Comparison of ENCODE assay signal across 9 cellular contexts in the genomic region with DNA sequence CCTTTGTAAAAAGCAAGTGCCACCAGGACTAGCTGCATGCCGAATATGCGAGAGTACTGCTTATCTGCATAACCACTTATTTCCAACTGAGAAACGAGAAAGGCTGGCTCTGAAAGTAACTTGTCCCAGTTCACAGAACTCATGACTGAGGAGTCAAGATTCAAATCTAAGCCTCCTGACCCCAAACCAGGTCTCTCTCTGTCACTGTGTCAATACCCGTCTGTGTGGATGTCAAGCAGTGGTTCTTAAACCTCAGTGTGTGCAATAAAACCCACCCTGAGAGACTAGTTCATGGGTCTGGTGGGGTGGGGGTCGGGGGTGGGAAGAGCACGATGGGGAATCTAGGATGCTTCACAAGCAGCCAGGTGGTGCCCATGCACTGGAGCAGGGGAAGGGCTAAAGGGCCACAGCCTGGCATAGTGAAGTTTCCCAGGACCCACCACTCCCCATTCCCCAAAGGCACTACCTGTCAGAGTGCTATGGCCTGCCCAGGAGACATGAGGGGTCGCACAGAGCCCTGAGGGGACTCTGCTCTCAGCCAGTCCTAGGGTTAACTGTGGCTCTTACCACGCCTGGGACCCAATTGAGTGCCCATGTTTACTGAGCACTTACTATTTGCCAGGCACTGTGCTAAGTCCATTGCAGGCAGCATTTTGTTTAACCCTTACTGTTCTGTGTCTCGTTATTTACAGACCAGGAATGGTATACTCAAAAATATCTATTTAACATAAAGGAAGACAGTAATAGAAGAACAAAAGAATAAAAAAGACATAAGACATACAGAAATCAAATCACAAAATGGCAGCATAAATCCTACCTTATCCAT. TPM values are rescaled to one million over a fixed set of nuclear protein-coding genes. Genes with fewer than 3 reads are reported as not detected.
A peak's percentile ranks its signal among the peaks of the same experiment; 100 is the strongest.
DNase-seq lines count a peak whose midpoint lies in the region; ATAC-seq, FAIRE-seq and TF ChIP-seq lines count a peak whose summit lies in the region.
"Had no signal": no experiment of that assay in that cellular context is flagged by ENCODE, and none has a peak within 500 bp of the region (broad histone marks: within the 10 kb centered on the region; RNA-seq: fewer than 3 reads in every experiment).

No MANE protein-coding gene starts in this region.

- TF ChIP-seq EP300 in K562 (IDR thresholded peaks at IDR 0.05; ENCODE audit: low read length) = no peak

- H2AFZ ChIP-seq in K562 (ENCODE audit: low read depth, low read length) = no peak overlapping the region

- peaks cover 88 to 100% (median 100%) of the 10 kb centered on the region in 11 experiments for H4K20me1 ChIP-seq in BLaER1 treated with 17β-estradiol and CSF1 and Interleukin-3, amounts not matched to agents 10 nM and 100 nM
- H4K20me1 ChIP-seq in K562 (replicated peaks; ENCODE audit: control insufficient read depth, insufficient read depth, low read length) = peaks cover 11% of the 10 kb centered on the region

- WGBS in K562 (ENCODE audit: insufficient coverage, low coverage, missing lambda C conversion rate) = 29% methylated on average over 7 of the region's 9 CpGs

- CTCF ChIA-PET in K562 (lab: Yijun Ruan, JAX; ENCODE audit: low intra/inter-chr PET ratio) = no interaction called here

- peaks cover 0 to 13% (median 5%) of the 10 kb centered on the region in 11 experiments; a peak in 8 of 22 replicates for H3K36me3 ChIP-seq in BLaER1 treated with 17β-estradiol and CSF1 and Interleukin-3, amounts not matched to agents 10 nM and 100 nM
- H3K36me3 ChIP-seq in K562 (ENCODE audit: control insufficient read depth, insufficient read depth, low read length) = peaks cover 47% of the 10 kb centered on the region; the same call in 2 of the 3 replicates
- no peaks in the 10 kb centered on the region for H3K36me3 ChIP-seq in kidney (ENCODE audit: control insufficient read depth in 1 of 2, insufficient read depth in 2 of 2, low read length in 2 of 2)

- DNase-seq in HTR-8/SVneo (ENCODE audit: insufficient read length, low spot score) (no peak), K562 (ENCODE audit: extremely low read depth in 1 of 4, low spot score in 3 of 4) (no peak), SHP77 (lab: John Stamatoyannopoulos, UW) (no peak), kidney (no peak), GOT3 (lab: John Stamatoyannopoulos, UW) (no peak)
- peak; percentile 48 for DNase-seq in natural killer cell treated with Interleukin-12 subunit alpha and Interleukin-12 subunit beta and Interleukin-15 and Interleukin-18, amount 100 ng/mL, for 72 hours (ENCODE audit: low spot score)

- no peaks in the 10 kb centered on the region for H3K9me3 ChIP-seq in BLaER1 treated with 17β-estradiol and CSF1 and Interleukin-3, amounts not matched to agents 10 nM and 100 nM (replicated peaks in 1 of 11)
- no peaks in the 10 kb centered on the region for H3K9me3 ChIP-seq in K562 (replicated peaks; ENCODE audit: control insufficient read depth, insufficient read depth, low read depth, low read length)
- H3K9me3 ChIP-seq in kidney (ENCODE audit: control insufficient read depth in 1 of 2, low read length in 2 of 2) = no peaks in the 10 kb centered on the region

- no peak for TF ChIP-seq RAD21 in K562 (CRISPR knock-in tag; conservative IDR thresholded peaks at IDR 0.05 in 1 of 2, IDR thresholded peaks at IDR 0.05 in 1 of 2)

- peak overlapping the region in 10 of 11 experiments; percentile 70 to 99 (median 92); a peak in 19 of 22 replicates for H3K27ac ChIP-seq in BLaER1 treated with 17β-estradiol and CSF1 and Interleukin-3, amounts not matched to agents 10 nM and 100 nM
- H3K27ac ChIP-seq in K562 (ENCODE audit: extremely low read depth, low read depth, low read length) (peak overlapping the region; percentile 28; the same call in 2 of the 3 replicates), kidney (ENCODE audit: low read depth in 2 of 2, low read length in 2 of 2) (no peak overlapping the region)

- peak; percentile 2; the same call in 1 of the 3 replicates for ATAC-seq in K562
- no peak for ATAC-seq in natural killer cell treated with Interleukin-12 subunit alpha and Interleukin-12 subunit beta and Interleukin-15 and Interleukin-18, amount 100 ng/mL, for 72 hours
- ATAC-seq in HG03139 (IDR thresholded peaks at IDR 0.05; ENCODE audit: unreplicated experiment) = no peak
- ATAC-seq: HCT116 had no signal

- H3K27me3 ChIP-seq in BLaER1 treated with 17β-estradiol and CSF1 and Interleukin-3, amounts not matched to agents 10 nM and 100 nM = no peaks in the 10 kb centered on the region
- H3K27me3 ChIP-seq in K562 (ENCODE audit: control insufficient read depth in 2 of 2, insufficient read depth in 2 of 2, low read length in 2 of 2) = no peaks in the 10 kb centered on the region

- H3K9me3 Mint-ChIP-seq in natural killer cell treated with Interleukin-12 subunit alpha and Interleukin-12 subunit beta and Interleukin-15 and Interleukin-18, amount 100 ng/mL, for 72 hours = no peaks in the 10 kb centered on the region

- intact Hi-C loops in K562 (cut with micrococcal nuclease) (no loop called here), kidney (cut with DNase I) (no loop called here)

- no peak for TF ChIP-seq POLR2A in K562 (conservative IDR thresholded peaks at IDR 0.05)

- peak overlapping the region; percentile 26 to 90 (median 75); a peak in 20 of 22 replicates for H3K9ac ChIP-seq in BLaER1 treated with 17β-estradiol and CSF1 and Interleukin-3, amounts not matched to agents 10 nM and 100 nM
- peak overlapping the region in 1 of 2 experiments; percentile 85; a peak in 2 of 4 replicates for H3K9ac ChIP-seq in K562 (ENCODE audit: insufficient read depth in 1 of 2, low read depth in 2 of 2, low read length in 2 of 2)
- H3K9ac ChIP-seq in kidney (ENCODE audit: low read length in 2 of 2) = no peak overlapping the region

- POLR2A ChIA-PET in K562 (lab: Yijun Ruan, JAX) = interaction anchor here (0.6 to 1.5 kb wide), 2 partner anchors 15 to 38 kb away, joined by 3 to 7 read pairs; no protein-coding TSS in a partner anchor

- no peaks in the 10 kb centered on the region for H3K27me3 Mint-ChIP-seq in natural killer cell treated with Interleukin-12 subunit alpha and Interleukin-12 subunit beta and Interleukin-15 and Interleukin-18, amount 100 ng/mL, for 72 hours

- H3K4me1 Mint-ChIP-seq in natural killer cell treated with Interleukin-12 subunit alpha and Interleukin-12 subunit beta and Interleukin-15 and Interleukin-18, amount 100 ng/mL, for 72 hours (ENCODE audit: low read depth in 2 of 2) = peaks cover 71 to 89% of the 10 kb centered on the region in 2 donors

- peaks cover 100% of the 10 kb centered on the region for H3K79me2 ChIP-seq in K562 (ENCODE audit: control insufficient read depth, insufficient read depth, low read length)

- TF ChIP-seq CTCF in K562 (IDR thresholded peaks at IDR 0.05 in 2 of 3, conservative IDR thresholded peaks at IDR 0.05 in 1 of 3; ENCODE audit: insufficient read depth in 2 of 3, low read depth in 1 of 3, low read length in 3 of 3) = no peak
- TF ChIP-seq CTCF in kidney (IDR thresholded peaks at IDR 0.05; ENCODE audit: borderline replicate concordance, extremely low read depth, insufficient read depth) = no peak

- peaks cover 4% of the 10 kb centered on the region for H3K9me1 ChIP-seq in K562 (ENCODE audit: control insufficient read depth, insufficient read depth, low read length)

- no peaks in the 10 kb centered on the region for H3K36me3 Mint-ChIP-seq in natural killer cell treated with Interleukin-12 subunit alpha and Interleukin-12 subunit beta and Interleukin-15 and Interleukin-18, amount 100 ng/mL, for 72 hours

- H3K4me1 ChIP-seq in BLaER1 treated with 17β-estradiol and CSF1 and Interleukin-3, amounts not matched to agents 10 nM and 100 nM = peaks cover 99 to 100% (median 100%) of the 10 kb centered on the region in 10 experiments
- H3K4me1 ChIP-seq in K562 (replicated peaks in 1 of 2; ENCODE audit: control insufficient read depth in 2 of 2, insufficient read depth in 2 of 2, low read length in 2 of 2) (peaks cover 59 to 74% of the 10 kb centered on the region in 2 experiments), kidney (ENCODE audit: control insufficient read depth in 1 of 2, insufficient read depth in 1 of 2, low read depth in 1 of 2, low read length in 2 of 2) (peaks cover 74 to 77% of the 10 kb centered on the region in 2 donors)

- H3K4me3 Mint-ChIP-seq in natural killer cell treated with Interleukin-12 subunit alpha and Interleukin-12 subunit beta and Interleukin-15 and Interleukin-18, amount 100 ng/mL, for 72 hours = peak overlapping the region; percentile 13

- BruUV-seq in K562 (replicated peaks; lab: Mats Ljungman, UMichigan) = no TSS peak

- FAIRE-seq in HTR-8/SVneo (lab: Jason Lieb, UNC) = peak; percentile 79
- no peak for FAIRE-seq in K562 (lab: Jason Lieb, UNC)
- no peak for FAIRE-seq in kidney (lab: Jason Lieb, UNC)

- in situ Hi-C loops in K562 (cut with MboI) = no loop called here

- H3K4me2 ChIP-seq in BLaER1 treated with 17β-estradiol and CSF1 and Interleukin-3, amounts not matched to agents 10 nM and 100 nM = peak overlapping the region; percentile 94 to 100 (median 99)
- peak overlapping the region; percentile 37; the same call in 1 of the 2 replicates for H3K4me2 ChIP-seq in K562 (ENCODE audit: insufficient read depth, low read length)

- H3K27ac Mint-ChIP-seq in natural killer cell treated with Interleukin-12 subunit alpha and Interleukin-12 subunit beta and Interleukin-15 and Interleukin-18, amount 100 ng/mL, for 72 hours = peak overlapping the region; percentile 53 to 93

- H3K4me3 ChIP-seq in BLaER1 treated with 17β-estradiol and CSF1 and Interleukin-3, amounts not matched to agents 10 nM and 100 nM = peak overlapping the region in 5 of 10 experiments; percentile 24 to 52 (median 41); a peak in 8 of 20 replicates
- H3K4me3 ChIP-seq in K562 (no peak overlapping the region), kidney (ENCODE audit: low read length in 2 of 2) (no peak overlapping the region)

RNA-seq across cellular contexts. Expression of gene PNMA1, which starts 33.4 kb away (rescaled TPM):
- total RNA-seq in K562 (2011; cell fraction: chromatin; rRNA removed; ENCODE audit: low replicate concordance) = 5.1 and 6.7 TPM in 2 replicates
- total RNA-seq in K562 (2011; cell fraction: nucleolus; rRNA removed) = 6.8 and 8.0 TPM in 2 replicates
- total RNA-seq in K562 (2011; cell fraction: nucleoplasm; rRNA removed) = 8.8 and 9.7 TPM in 2 replicates
- total RNA-seq in K562 (2014; rRNA removed) (4.6 and 4.7 TPM in 2 replicates), K562 (2014; rRNA removed; fragmentation: Illumina TruSeq; extraction: Trizol) (7.9 and 8.7 TPM in 2 replicates), K562 (2015; rRNA removed; fragmentation: Illumina TruSeq; extraction: Trizol) (6.6 and 7.1 TPM in 2 replicates), K562 (2021) (24.8 and 26.4 TPM in 2 replicates), kidney (53.1 TPM)
- polyA plus RNA-seq in K562 (2011; rRNA removed) (7.5 and 11.3 TPM in 2 replicates), K562 (2014; fragmentation: Illumina TruSeq; extraction: Trizol) (15.5 and 15.7 TPM in 2 replicates), K562 (2014; fragmentation: Nextera tagmentation; extraction: Ambion mirVana) (1 to 10 TPM; 1.7 to 2.4 TPM), K562 (2014; rRNA removed) (12.7 and 15.1 TPM in 2 replicates), kidney (ENCODE audit: insufficient read depth, low read depth, low replicate concordance) (34.6 TPM)
- polyA plus RNA-seq in K562 (2011; cell fraction: cytosol; rRNA removed) = 6.3 and 7.9 TPM in 2 replicates
- polyA plus RNA-seq in K562 (2011; cell fraction: nucleus; rRNA removed) = 6.2 and 6.9 TPM in 2 replicates
- polyA plus RNA-seq in K562 (2012) = 18.6 and 26.5 TPM in 2 replicates
- polyA minus RNA-seq in K562 (2011; rRNA and poly(A)+ RNA removed) = 6.4 and 9.0 TPM in 2 replicates
- polyA minus RNA-seq in K562 (2011; cell fraction: cytosol; rRNA and poly(A)+ RNA removed) = 4.3 and 7.6 TPM in 2 replicates
- 3.3 and 3.4 TPM in 2 replicates for polyA minus RNA-seq in K562 (2011; cell fraction: nucleus; rRNA and poly(A)+ RNA removed)
- 10 to 100 TPM; 18.9 to 32.2 TPM for total RNA-seq in natural killer cell treated with Interleukin-12 subunit alpha and Interleukin-12 subunit beta and Interleukin-15 and Interleukin-18, amount 100 ng/mL, for 72 hours

Comparison
In these comparisons a context has a peak if more than half of its experiments do, and no peak if none do; other contexts are left out.
1. H3K27ac ChIP-seq: peak in BLaER1 treated with 17β-estradiol and CSF1 and Interleukin-3, amounts not matched to agents 10 nM and 100 nM (10 of 11) and K562 (single experiment); none in kidney (0 of 2).
2. H3K9ac ChIP-seq: peak in BLaER1 treated with 17β-estradiol and CSF1 and Interleukin-3, amounts not matched to agents 10 nM and 100 nM (11 of 11); none in kidney (0 of 2).